ENCODE assay signal across 9 cellular contexts in genomic region chr12:46160081-46160980, GRCh38.
DNase-seq lines count a peak whose midpoint lies in the region; ATAC-seq and TF ChIP-seq lines count a peak whose summit lies in the region.
"Had no signal": no experiment of that assay in that cellular context is flagged by ENCODE, and none has a peak within 500 bp of the region (broad histone marks: within the 10 kb centered on the region; RNA-seq: fewer than 3 reads in every experiment).

No MANE protein-coding gene starts in this region.

- no peaks in the 10 kb centered on the region for H3K27me3 ChIP-seq in body of pancreas
- H3K27me3 ChIP-seq: heart left ventricle had no signal

- peaks cover 10% of the 10 kb centered on the region for H3K9me3 Mint-ChIP-seq in mesothelial cell of epicardium

- H3K36me3 ChIP-seq in body of pancreas (replicated peaks in 1 of 2; ENCODE audit: insufficient read depth in 1 of 2, low read depth in 2 of 2), result no peaks in the 10 kb centered on the region
- H3K36me3 ChIP-seq: heart left ventricle had no signal

- H3K27ac ChIP-seq in body of pancreas, result peak overlapping the region in 2 of 4 donors; percentile 4 to 38

- intact Hi-C loops in body of pancreas (cut with DNase I), result no loop called here

- no peak for TF ChIP-seq POLR2A in body of pancreas (IDR thresholded peaks at IDR 0.05)

- no peak overlapping the region for H3K4me3 Mint-ChIP-seq in mesothelial cell of epicardium

- WGBS in body of pancreas, 2 donors, result 57 to 62% methylated on average over 10 of the region's 10 CpGs

- TF ChIP-seq CTCF in AG09319 (IDR thresholded peaks at IDR 0.05; ENCODE audit: low read depth, low read length) (no peak), body of pancreas (IDR thresholded peaks at IDR 0.05) (no peak), mesothelial cell of epicardium (IDR thresholded peaks at IDR 0.05; ENCODE audit: unreplicated experiment) (no peak)

- peak; percentile 45 for ATAC-seq in body of pancreas
- ATAC-seq in GM18498 (IDR thresholded peaks at IDR 0.05; ENCODE audit: unreplicated experiment), result no peak
- ATAC-seq in HG02642 (IDR thresholded peaks at IDR 0.05; ENCODE audit: poor library complexity, unreplicated experiment), result no peak
- ATAC-seq in HG02852 (IDR thresholded peaks at IDR 0.05; ENCODE audit: unreplicated experiment), result no peak

- no peaks in the 10 kb centered on the region for H3K9me3 ChIP-seq in body of pancreas

- H3K4me1 ChIP-seq in body of pancreas, result peaks cover 10% of the 10 kb centered on the region

- peak overlapping the region; percentile 88 for H3K27ac Mint-ChIP-seq in mesothelial cell of epicardium

- no peaks in the 10 kb centered on the region for H3K27me3 Mint-ChIP-seq in mesothelial cell of epicardium (ENCODE audit: low read depth)

- H3K36me3 Mint-ChIP-seq in mesothelial cell of epicardium, result peaks cover 10% of the 10 kb centered on the region

- no peak overlapping the region for H3K4me3 ChIP-seq in body of pancreas
- H3K4me3 ChIP-seq: heart left ventricle had no signal

- H3K4me1 Mint-ChIP-seq in mesothelial cell of epicardium, result peaks cover 51% of the 10 kb centered on the region

- DNase-seq in AG09319 (ENCODE audit: extremely low read depth, low read depth), result peak; percentile 96
- DNase-seq in NCI-H1436 (lab: John Stamatoyannopoulos, UW), result peak; percentile 74
- DNase-seq in body of pancreas, result no peak
- no peak for DNase-seq in mesothelial cell of epicardium (ENCODE audit: low spot score in 2 of 2, unreplicated experiment in 2 of 2)
- DNase-seq in GDM1 (lab: John Stamatoyannopoulos, UW), result no peak

Comparison
In these comparisons a context has a peak if more than half of its experiments do, and no peak if none do; other contexts are left out.
1. DNase-seq: peak in AG09319 (single experiment) and NCI-H1436 (single experiment); none in body of pancreas (0 of 4), mesothelial cell of epicardium (0 of 2) and GDM1 (single experiment).